Comparison of ENCODE assay signal across 1 cellular context in genomic region chr1:6503884-6504602, GRCh38.
TF ChIP-seq lines count a peak whose summit lies in the region.

No MANE protein-coding gene starts in this region.

TF ChIP-seq in K562, 482 proteins besides CTCF, POLR2A, EP300 and RAD21:
- TF ChIP-seq MITF (IDR thresholded peaks at IDR 0.05) = no peak
- peak; percentile 57 for TF ChIP-seq PCBP1 (IDR thresholded peaks at IDR 0.05; ENCODE audit: low read depth, low read length, poor library complexity, severe bottlenecking)
- TF ChIP-seq ELF2 (CRISPR knock-in tag; IDR thresholded peaks at IDR 0.05) = no peak
- no peak for TF ChIP-seq RBFOX2 (IDR thresholded peaks at IDR 0.05; ENCODE audit: low read depth, low read length)
- TF ChIP-seq TFAP4 (CRISPR knock-in tag; IDR thresholded peaks at IDR 0.05; ENCODE audit: borderline replicate concordance) = 0 out of 2 replicates have a peak, but pooled peaks have one; percentile 34
